Comparison of ENCODE assay signal across 16 cellular contexts in the genomic region with DNA sequence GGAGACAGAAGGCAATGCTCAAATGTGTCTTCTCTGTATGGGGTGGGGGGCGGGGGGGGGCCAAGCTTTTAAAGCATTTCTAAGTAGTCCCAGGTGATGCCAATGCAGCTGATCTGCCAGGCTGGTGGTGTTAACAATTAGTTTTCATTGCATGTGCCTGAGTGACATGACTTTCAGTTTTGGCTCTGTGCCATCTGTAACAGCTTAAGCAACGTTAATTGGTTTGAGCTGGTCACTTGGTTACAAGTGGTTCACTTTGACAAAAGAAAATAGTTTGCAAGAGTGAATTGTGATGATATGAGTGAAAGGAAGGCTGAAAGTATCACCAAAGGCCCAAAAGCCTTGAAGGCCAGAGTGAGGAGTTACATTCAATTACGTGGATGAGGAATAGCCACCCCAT.
"Had no signal": no experiment of that assay in that cellular context is flagged by ENCODE, and none has a peak within 500 bp of the region (broad histone marks: within the 10 kb centered on the region; RNA-seq: fewer than 3 reads in every experiment).

No MANE protein-coding gene starts in this region.

- DNase-seq: activated CD4-positive, alpha-beta T cell treated with anti-CD3 and anti-CD28 coated beads, Interleukin-2, amount 50 U/mL, for 48 hours; activated CD8-positive, alpha-beta memory T cell treated with anti-CD3 and anti-CD28 coated beads, Interleukin-2, amount 10 ng/mL, durations not matched to agents 7 days and 5 days; activated gamma-delta T cell; activated T-cell treated with anti-CD3 and anti-CD28 coated beads, Interleukin-2, amount 50 U/mL, for 24 hours; amygdala; heart left ventricle; left ventricle myocardium inferior; stimulated activated CD4-positive, alpha-beta T cell treated with anti-CD3 and anti-CD28 coated beads, Interleukin-2, amount 100 ng/mL, for 24 hours; stimulated activated naive B cell treated with anti-CD40 and anti-IgM and Interleukin-4, amounts not matched to agents 10 μg/mL and 1 μg/mL and 100 μg/mL, for 72 hours had no signal

- H3K27me3 ChIP-seq: heart left ventricle, tibial nerve had no signal

- H3K27ac Mint-ChIP-seq: activated CD8-positive, alpha-beta memory T cell treated with anti-CD3 and anti-CD28 coated beads, Interleukin-2, amount 10 ng/mL, durations not matched to agents 7 days and 5 days; activated naive CD8-positive, alpha-beta T cell; activated T-cell treated with anti-CD3 and anti-CD28 coated beads, Interleukin-2, amount 50 U/mL, for 24 hours; memory B cell; nephron; stimulated activated naive B cell treated with anti-CD40 and anti-IgM and Interleukin-4, amounts not matched to agents 10 μg/mL and 1 μg/mL and 100 μg/mL, for 72 hours had no signal

- H3K4me1 Mint-ChIP-seq: nephron had no signal

- H3K4me3 ChIP-seq: heart left ventricle, left ventricle myocardium inferior, prostate gland, tibial nerve had no signal

- H3K36me3 ChIP-seq: heart left ventricle, left ventricle myocardium inferior, prostate gland, tibial nerve had no signal

- H3K4me3 Mint-ChIP-seq: activated CD8-positive, alpha-beta memory T cell treated with anti-CD3 and anti-CD28 coated beads, Interleukin-2, amount 10 ng/mL, durations not matched to agents 7 days and 5 days; activated naive CD8-positive, alpha-beta T cell; activated T-cell treated with anti-CD3 and anti-CD28 coated beads, Interleukin-2, amount 50 U/mL, for 24 hours; memory B cell; nephron; stimulated activated naive B cell treated with anti-CD40 and anti-IgM and Interleukin-4, amounts not matched to agents 10 μg/mL and 1 μg/mL and 100 μg/mL, for 72 hours had no signal

- H3K9me3 Mint-ChIP-seq: activated T-cell treated with anti-CD3 and anti-CD28 coated beads, Interleukin-2, amount 50 U/mL, for 24 hours; memory B cell; stimulated activated naive B cell treated with anti-CD40 and anti-IgM and Interleukin-4, amounts not matched to agents 10 μg/mL and 1 μg/mL and 100 μg/mL, for 72 hours had no signal

- ATAC-seq: activated CD4-positive, CD25-positive, alpha-beta regulatory T cell treated with anti-CD3 and anti-CD28 coated beads, Interleukin-2, amount 50 U/mL, for 24 hours; activated CD8-positive, alpha-beta memory T cell treated with anti-CD3 and anti-CD28 coated beads, Interleukin-2, amount 10 ng/mL, durations not matched to agents 7 days and 5 days; heart left ventricle; sciatic nerve; stimulated activated naive B cell treated with anti-CD40 and anti-IgM and Interleukin-4, amounts not matched to agents 10 μg/mL and 1 μg/mL and 100 μg/mL, for 72 hours had no signal

- H3K4me1 ChIP-seq: heart left ventricle, left ventricle myocardium inferior, prostate gland, tibial nerve had no signal

- H3K9me3 ChIP-seq: left ventricle myocardium inferior, prostate gland, tibial nerve had no signal

- H3K27ac ChIP-seq: heart left ventricle, left ventricle myocardium inferior, prostate gland, tibial nerve had no signal

- H3K36me3 Mint-ChIP-seq: activated CD8-positive, alpha-beta memory T cell treated with anti-CD3 and anti-CD28 coated beads, Interleukin-2, amount 10 ng/mL, durations not matched to agents 7 days and 5 days; activated naive CD8-positive, alpha-beta T cell; memory B cell had no signal
